In genomic region chr17:32355649-32356377, GRCh38 we compare ENCODE assay signal across 9 cellular contexts. TPM values are rescaled to one million over a fixed set of nuclear protein-coding genes. Genes with fewer than 3 reads are reported as not detected.
DNase-seq lines count a peak whose midpoint lies in the region; ATAC-seq and TF ChIP-seq lines count a peak whose summit lies in the region.
"Had no signal": no experiment of that assay in that cellular context is flagged by ENCODE, and none has a peak within 500 bp of the region (broad histone marks: within the 10 kb centered on the region; RNA-seq: fewer than 3 reads in every experiment).

No MANE protein-coding gene starts in this region.

- H3K4me1 ChIP-seq in KMS-11 (ENCODE audit: low read depth, poor library complexity, severe bottlenecking): peaks cover 69% of the 10 kb centered on the region

- no peak for ATAC-seq in naive thymus-derived CD8-positive, alpha-beta T cell
- ATAC-seq in GM21723 (IDR thresholded peaks at IDR 0.05; ENCODE audit: unreplicated experiment): no peak

- no peak for TF ChIP-seq CTCF in Calu3 (IDR thresholded peaks at IDR 0.05; ENCODE audit: unreplicated experiment)
- TF ChIP-seq CTCF in KMS-11 (conservative IDR thresholded peaks at IDR 0.05; ENCODE audit: low read depth, low read length): no peak

- no peaks in the 10 kb centered on the region for H3K9me3 Mint-ChIP-seq in Calu3 (ENCODE audit: low read depth, unreplicated experiment)
- H3K9me3 Mint-ChIP-seq in naive thymus-derived CD8-positive, alpha-beta T cell: no peaks in the 10 kb centered on the region

- H3K27me3 Mint-ChIP-seq in Calu3 (ENCODE audit: unreplicated experiment): no peaks in the 10 kb centered on the region
- H3K27me3 Mint-ChIP-seq in naive thymus-derived CD8-positive, alpha-beta T cell: no peaks in the 10 kb centered on the region

- H3K27me3 ChIP-seq in KMS-11 (ENCODE audit: insufficient read depth, low read depth): no peaks in the 10 kb centered on the region

- intact Hi-C loops in Calu3 (cut with micrococcal nuclease; ENCODE audit: unreplicated experiment): no loop called here

- H3K4me1 Mint-ChIP-seq in Calu3 (ENCODE audit: low read depth, unreplicated experiment): peaks cover 24% of the 10 kb centered on the region
- H3K4me1 Mint-ChIP-seq in naive thymus-derived CD8-positive, alpha-beta T cell: peaks cover 22 to 74% (median 56%) of the 10 kb centered on the region in 4 donors

- CTCF ChIA-PET in Calu3 (lab: Charles Lee): no interaction called here

- peak overlapping the region; percentile 1; the same call in 1 of the 2 replicates for H3K4me2 ChIP-seq in KMS-11

- H3K79me2 ChIP-seq in KMS-11 (ENCODE audit: insufficient read depth, low read depth): peaks cover 97% of the 10 kb centered on the region

- no TSS peak for BruUV-seq in Calu3 (replicated peaks; lab: Mats Ljungman, UMichigan)

- H4K20me1 ChIP-seq in KMS-11 (ENCODE audit: insufficient read depth): peaks cover 81% of the 10 kb centered on the region

- DNase-seq in Calu3: no peak
- DNase-seq in cerebellum (ENCODE audit: low spot score): peak; percentile 12
- DNase-seq in naive thymus-derived CD8-positive, alpha-beta T cell: no peak
- DNase-seq in AG20443 (ENCODE audit: low spot score): no peak
- no peak for DNase-seq in putamen (ENCODE audit: low spot score)
- DNase-seq: activated CD4-positive, alpha-beta T cell treated with anti-CD3 and anti-CD28 coated beads, Interleukin-2, amount 50 U/mL, for 1 hour; Kasumi-1 had no signal

- peaks cover 70% of the 10 kb centered on the region for H3K36me3 Mint-ChIP-seq in Calu3 (ENCODE audit: insufficient read depth, unreplicated experiment)
- H3K36me3 Mint-ChIP-seq in naive thymus-derived CD8-positive, alpha-beta T cell: peaks cover 0 to 88% (median 28%) of the 10 kb centered on the region in 3 donors

- H3K36me3 ChIP-seq in KMS-11 (ENCODE audit: insufficient read depth): peaks cover 49% of the 10 kb centered on the region; the same call in 1 of the 2 replicates

- H3K9ac ChIP-seq in KMS-11: no peak overlapping the region

- H3K4me3 ChIP-seq in KMS-11 (IDR thresholded peaks at IDR 0.05; ENCODE audit: insufficient read depth, low read depth, low read length): no peak overlapping the region

- H3K4me3 Mint-ChIP-seq in Calu3 (ENCODE audit: low read depth, unreplicated experiment): peak overlapping the region; percentile 31
- peak overlapping the region; percentile 0 to 91 (median 76) for H3K4me3 Mint-ChIP-seq in naive thymus-derived CD8-positive, alpha-beta T cell

- POLR2A ChIA-PET in naive thymus-derived CD8-positive, alpha-beta T cell (lab: Charles Lee): no interaction called here

- H3K27ac ChIP-seq in KMS-11: no peak overlapping the region; the same call in 1 of the 2 replicates

- no peak overlapping the region for H2AFZ ChIP-seq in KMS-11 (ENCODE audit: low read depth)

- peak overlapping the region; percentile 15 for H3K27ac Mint-ChIP-seq in Calu3 (ENCODE audit: unreplicated experiment)
- peak overlapping the region in 9 of 10 donors; percentile 25 to 86 (median 51) for H3K27ac Mint-ChIP-seq in naive thymus-derived CD8-positive, alpha-beta T cell

RNA-seq across cellular contexts. Expression of gene ZNF207, which starts 5.9 kb away (rescaled TPM):
- total RNA-seq in Calu3 (2022) (198 and 212 TPM in 2 replicates), cerebellum (221 TPM)
- 100 to 1,000 TPM; 285 to 287 TPM for total RNA-seq in naive thymus-derived CD8-positive, alpha-beta T cell
- 100 to 1,000 TPM; 120 to 137 (median 127) TPM for polyA plus RNA-seq in naive thymus-derived CD8-positive, alpha-beta T cell

RNA-seq across cellular contexts. Expression of gene C17orf75, which starts 13.8 kb away (rescaled TPM):
- total RNA-seq in Calu3 (2022) (17.6 and 21.1 TPM in 2 replicates), cerebellum (32.9 TPM)
- 10 to 100 TPM; 25.6 to 28.0 TPM for total RNA-seq in naive thymus-derived CD8-positive, alpha-beta T cell
- 10 to 100 TPM in 1 of 3 donors, 1 to 10 TPM in 2; 8.4 to 12.3 (median 9.8) TPM for polyA plus RNA-seq in naive thymus-derived CD8-positive, alpha-beta T cell
